In the genomic region with DNA sequence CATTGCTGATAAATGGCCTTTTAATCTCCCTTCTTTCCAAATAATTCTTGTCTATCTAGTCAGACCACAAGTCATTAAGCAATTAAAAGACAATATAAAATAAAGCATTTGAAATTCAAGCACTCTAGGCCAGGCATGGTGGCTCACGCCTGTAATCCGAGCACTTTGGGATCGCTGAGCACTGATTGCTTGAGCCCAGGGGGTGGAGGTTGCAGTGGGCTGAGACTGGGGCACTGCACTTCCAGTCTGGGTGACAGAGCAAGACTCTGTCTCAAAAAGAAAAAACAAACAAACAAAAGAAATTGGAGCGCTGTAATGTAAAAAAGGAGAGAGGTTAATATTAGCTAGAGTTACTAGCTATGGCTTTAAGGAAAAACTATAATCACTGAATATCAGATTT, we compare ENCODE assay signal across 1 cellular context.
TF ChIP-seq lines count a peak whose summit lies in the region.

No MANE protein-coding gene starts in this region.

TF ChIP-seq in IMR-90, 13 proteins besides CTCF, POLR2A, EP300 and RAD21:
- TF ChIP-seq SMC3 (IDR thresholded peaks at IDR 0.05; ENCODE audit: low read depth, low read length) (no peak), MAFK (IDR thresholded peaks at IDR 0.05; ENCODE audit: low read depth, low read length) (no peak), MAZ (IDR thresholded peaks at IDR 0.05; ENCODE audit: borderline replicate concordance, low read depth, low read length) (no peak), RCOR1 (IDR thresholded peaks at IDR 0.05; ENCODE audit: insufficient replicate concordance, low read length) (no peak), BHLHE40 (IDR thresholded peaks at IDR 0.05; ENCODE audit: low read depth, low read length) (no peak), NFE2L2 (IDR thresholded peaks at IDR 0.05; ENCODE audit: low read depth, low read length) (no peak), FOS (IDR thresholded peaks at IDR 0.05; ENCODE audit: low read depth, low read length) (no peak), MXI1 (IDR thresholded peaks at IDR 0.05; ENCODE audit: borderline replicate concordance, low read depth, low read length) (no peak), CEBPB (IDR thresholded peaks at IDR 0.05; ENCODE audit: low read depth, low read length) (no peak), CHD1 (IDR thresholded peaks at IDR 0.05; ENCODE audit: low read depth, low read length) (no peak), RFX5 (IDR thresholded peaks at IDR 0.05; ENCODE audit: low read depth, low read length) (no peak)
- TF ChIP-seq, protein P1, sequence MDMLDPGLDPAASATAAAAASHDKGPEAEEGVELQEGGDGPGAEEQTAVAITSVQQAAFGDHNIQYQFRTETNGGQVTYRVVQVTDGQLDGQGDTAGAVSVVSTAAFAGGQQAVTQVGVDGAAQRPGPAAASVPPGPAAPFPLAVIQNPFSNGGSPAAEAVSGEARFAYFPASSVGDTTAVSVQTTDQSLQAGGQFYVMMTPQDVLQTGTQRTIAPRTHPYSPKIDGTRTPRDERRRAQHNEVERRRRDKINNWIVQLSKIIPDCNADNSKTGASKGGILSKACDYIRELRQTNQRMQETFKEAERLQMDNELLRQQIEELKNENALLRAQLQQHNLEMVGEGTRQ (IDR thresholded peaks at IDR 0.05; ENCODE audit: low read depth, low read length) = no peak
- TF ChIP-seq, protein P2, sequence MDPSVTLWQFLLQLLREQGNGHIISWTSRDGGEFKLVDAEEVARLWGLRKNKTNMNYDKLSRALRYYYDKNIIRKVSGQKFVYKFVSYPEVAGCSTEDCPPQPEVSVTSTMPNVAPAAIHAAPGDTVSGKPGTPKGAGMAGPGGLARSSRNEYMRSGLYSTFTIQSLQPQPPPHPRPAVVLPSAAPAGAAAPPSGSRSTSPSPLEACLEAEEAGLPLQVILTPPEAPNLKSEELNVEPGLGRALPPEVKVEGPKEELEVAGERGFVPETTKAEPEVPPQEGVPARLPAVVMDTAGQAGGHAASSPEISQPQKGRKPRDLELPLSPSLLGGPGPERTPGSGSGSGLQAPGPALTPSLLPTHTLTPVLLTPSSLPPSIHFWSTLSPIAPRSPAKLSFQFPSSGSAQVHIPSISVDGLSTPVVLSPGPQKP (IDR thresholded peaks at IDR 0.05; ENCODE audit: borderline replicate concordance, low read depth, low read length) = no peak
TF ChIP-seq in IMR-90: peak in this region for 0.
